Comparison of ENCODE assay signal across 1 cellular context in genomic region chr14:34228663-34229001, GRCh38.
TF ChIP-seq lines count a peak whose summit lies in the region.

No MANE protein-coding gene starts in this region.

TF ChIP-seq in GM23338, 12 proteins besides CTCF, POLR2A, EP300 and RAD21 (continued from another document):
- no peak for TF ChIP-seq ZNF462 (CRISPR knock-in tag; IDR thresholded peaks at IDR 0.05)
- TF ChIP-seq CREB1 (CRISPR knock-in tag; IDR thresholded peaks at IDR 0.05; ENCODE audit: low read depth), result no peak
- no peak for TF ChIP-seq EZH2phosphoT487 (IDR thresholded peaks at IDR 0.05; ENCODE audit: unreplicated experiment)
- TF ChIP-seq ZNF331 (CRISPR knock-in tag; IDR thresholded peaks at IDR 0.05; ENCODE audit: low read depth), result no peak
- TF ChIP-seq, protein P1, sequence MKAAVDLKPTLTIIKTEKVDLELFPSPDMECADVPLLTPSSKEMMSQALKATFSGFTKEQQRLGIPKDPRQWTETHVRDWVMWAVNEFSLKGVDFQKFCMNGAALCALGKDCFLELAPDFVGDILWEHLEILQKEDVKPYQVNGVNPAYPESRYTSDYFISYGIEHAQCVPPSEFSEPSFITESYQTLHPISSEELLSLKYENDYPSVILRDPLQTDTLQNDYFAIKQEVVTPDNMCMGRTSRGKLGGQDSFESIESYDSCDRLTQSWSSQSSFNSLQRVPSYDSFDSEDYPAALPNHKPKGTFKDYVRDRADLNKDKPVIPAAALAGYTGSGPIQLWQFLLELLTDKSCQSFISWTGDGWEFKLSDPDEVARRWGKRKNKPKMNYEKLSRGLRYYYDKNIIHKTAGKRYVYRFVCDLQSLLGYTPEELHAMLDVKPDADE (IDR thresholded peaks at IDR 0.05), result no peak
TF ChIP-seq in GM23338: peak in this region for 0.
